In genomic region chr22:37068859-37069258, GRCh38 we compare ENCODE assay signal across 1 cellular context.
TF ChIP-seq lines count a peak whose summit lies in the region.

No MANE protein-coding gene starts in this region.

TF ChIP-seq in WTC11, 78 proteins besides CTCF, POLR2A, EP300 and RAD21 (continued from another document):
- TF ChIP-seq FOXP4 (CRISPR knock-in tag; IDR thresholded peaks at IDR 0.05), result peak; percentile 53; the same call in 1 of the 2 replicates
- 0 out of 2 replicates have a peak, but pooled peaks have one; percentile 55 for TF ChIP-seq EMX1 (CRISPR knock-in tag; IDR thresholded peaks at IDR 0.05)
- peak; percentile 43; the same call in 1 of the 2 replicates for TF ChIP-seq ZBTB43 (CRISPR knock-in tag; IDR thresholded peaks at IDR 0.05)
- TF ChIP-seq USF1 (CRISPR knock-in tag; IDR thresholded peaks at IDR 0.05), result 0 out of 2 replicates have a peak, but pooled peaks have one; percentile 9
- 0 out of 2 replicates have a peak, but pooled peaks have one; percentile 32 for TF ChIP-seq TEAD1 (CRISPR knock-in tag; IDR thresholded peaks at IDR 0.05)
- peak; percentile 44; the same call in 1 of the 2 replicates for TF ChIP-seq ZNF232 (CRISPR knock-in tag; IDR thresholded peaks at IDR 0.05)
- no peak for TF ChIP-seq ZNF317 (CRISPR knock-in tag; IDR thresholded peaks at IDR 0.05; ENCODE audit: borderline replicate concordance, low read depth)
- 0 out of 2 replicates have a peak, but pooled peaks have one; percentile 58 for TF ChIP-seq ETV6 (CRISPR knock-in tag; IDR thresholded peaks at IDR 0.05)
- peak; percentile 60; the same call in 1 of the 2 replicates for TF ChIP-seq FOXP1 (CRISPR knock-in tag; IDR thresholded peaks at IDR 0.05; ENCODE audit: borderline replicate concordance)
- TF ChIP-seq ZNF281 (CRISPR knock-in tag; IDR thresholded peaks at IDR 0.05), result 0 out of 2 replicates have a peak, but pooled peaks have one; percentile 62
- no peak for TF ChIP-seq IRF1 (CRISPR knock-in tag; IDR thresholded peaks at IDR 0.05)
- peak; percentile 64 for TF ChIP-seq SP1 (CRISPR knock-in tag; conservative IDR thresholded peaks at IDR 0.05)
- peak; percentile 77 for TF ChIP-seq MAX (CRISPR knock-in tag; IDR thresholded peaks at IDR 0.05)
- TF ChIP-seq TP53 (CRISPR knock-in tag; IDR thresholded peaks at IDR 0.05), result peak; percentile 74
- TF ChIP-seq PRDM15 (CRISPR knock-in tag; IDR thresholded peaks at IDR 0.05), result no peak
- no peak for TF ChIP-seq ELF4 (CRISPR knock-in tag; IDR thresholded peaks at IDR 0.05; ENCODE audit: low read depth)
TF ChIP-seq in WTC11: peak in this region for 14.
